22 cellular contexts compared by ENCODE assay signal in genomic region chr5:148455055-148455675, GRCh38.
DNase-seq lines count a peak whose midpoint lies in the region; ATAC-seq, FAIRE-seq and TF ChIP-seq lines count a peak whose summit lies in the region.
"Had no signal": no experiment of that assay in that cellular context is flagged by ENCODE, and none has a peak within 500 bp of the region (broad histone marks: within the 10 kb centered on the region; RNA-seq: fewer than 3 reads in every experiment).

No MANE protein-coding gene starts in this region.

- TF ChIP-seq POLR2A in HepG2 (IDR thresholded peaks at IDR 0.05; ENCODE audit: insufficient read depth in 1 of 2, low read depth in 2 of 2, low read length in 2 of 2) = no peak

- H3K4me3 Mint-ChIP-seq in naive thymus-derived CD4-positive, alpha-beta T cell = no peak overlapping the region
- H3K4me3 Mint-ChIP-seq: activated CD4-positive, alpha-beta T cell treated with anti-CD3 and anti-CD28 coated beads, Interleukin-2, amount 10 ng/mL, durations not matched to agents 24 days and 14 days; activated naive CD8-positive, alpha-beta T cell treated with anti-CD3 and anti-CD28 coated beads, Interleukin-2, amount 50 U/mL, for 24 hours; activated T-helper 17 cell treated with anti-CD3 and anti-CD28 coated beads, Interleukin-2, amount 50 U/mL, for 72 hours; CD4-positive, CD25-positive, alpha-beta regulatory T cell; nephron had no signal

- no peak for FAIRE-seq in HepG2 (lab: Jason Lieb, UNC)
- FAIRE-seq: A204.1 had no signal

- H3K27me3 ChIP-seq in liver (ENCODE audit: control insufficient read depth in 4 of 4, insufficient read depth in 4 of 4, low read length in 3 of 4) (no peaks in the 10 kb centered on the region), HepG2 (ENCODE audit: control insufficient read depth in 1 of 2, insufficient read depth in 2 of 2, low read length in 2 of 2) (no peaks in the 10 kb centered on the region), iPS-15b (ENCODE audit: control insufficient read depth, insufficient read depth, low read length) (no peaks in the 10 kb centered on the region)
- H3K27me3 ChIP-seq in naive thymus-derived CD4-positive, alpha-beta T cell (ENCODE audit: control insufficient read depth in 2 of 2, insufficient read depth in 2 of 2, low read length in 2 of 2) = no peaks in the 10 kb centered on the region
- H3K27me3 ChIP-seq: breast epithelium, dorsolateral prefrontal cortex, vagina had no signal

- CTCF ChIA-PET in HepG2 (lab: Yijun Ruan, JAX; ENCODE audit: low intra/inter-chr PET ratio, low total read pairs) = no interaction called here
- CTCF ChIA-PET in naive thymus-derived CD4-positive, alpha-beta T cell (lab: Charles Lee) = interaction anchor here (1.0 to 1.1 kb wide), 2 partner anchors 12 to 97 kb away, joined by 3 to 4 read pairs; no protein-coding TSS in a partner anchor

- TF ChIP-seq CTCF in liver (IDR thresholded peaks at IDR 0.05; ENCODE audit: low read depth, low read length, missing input control) (no peak), HepG2 (CRISPR knock-in tag; IDR thresholded peaks at IDR 0.05) (no peak), epithelial cell of proximal tubule (conservative IDR thresholded peaks at IDR 0.05; ENCODE audit: low read depth, low read length) (no peak)

- no peaks in the 10 kb centered on the region for H3K36me3 Mint-ChIP-seq in naive thymus-derived CD4-positive, alpha-beta T cell
- H3K36me3 Mint-ChIP-seq: CD4-positive, CD25-positive, alpha-beta regulatory T cell had no signal

- WGBS in liver = 58% methylated on average over 8 of the region's 8 CpGs
- 14% methylated on average over 8 of the region's 8 CpGs for WGBS in HepG2 (ENCODE audit: low lambda C conversion rate)

- intact Hi-C loops in HepG2 (cut with micrococcal nuclease; ENCODE audit: unreplicated experiment) = no loop called here
- intact Hi-C loops in naive thymus-derived CD4-positive, alpha-beta T cell (cut with micrococcal nuclease) = no loop called here

- no peaks in the 10 kb centered on the region for H3K79me2 ChIP-seq in HepG2 (ENCODE audit: insufficient read depth, low read length)

- BruUV-seq in HepG2 (replicated peaks; lab: Mats Ljungman, UMichigan) = no TSS peak

- DNase-seq in HepG2 (ENCODE audit: low spot score) (no peak), epithelial cell of proximal tubule (ENCODE audit: low read depth) (peak; percentile 89), superior temporal gyrus (ENCODE audit: extremely low spot score) (peak; percentile 64), NCI-H1048 (lab: John Stamatoyannopoulos, UW) (no peak), DMS79 treated with DMSO at 0.1 percent for 48 hours (lab: John Stamatoyannopoulos, UW) (no peak)
- no peak for DNase-seq in naive thymus-derived CD4-positive, alpha-beta T cell
- DNase-seq: activated CD4-positive, alpha-beta T cell treated with anti-CD3 and anti-CD28 coated beads, Interleukin-2, amount 10 ng/mL, durations not matched to agents 24 days and 14 days; activated naive CD8-positive, alpha-beta T cell treated with anti-CD3 and anti-CD28 coated beads, Interleukin-2, amount 50 U/mL, for 24 hours; CD4-positive, CD25-positive, alpha-beta regulatory T cell; dorsolateral prefrontal cortex; NCI-H1417; NCI-H510A treated with DMSO at 0.1 percent for 48 hours; SHP77; T-helper 1 cell had no signal

- H3K9ac ChIP-seq in liver (ENCODE audit: low read depth in 1 of 2, low read length in 2 of 2) = no peak overlapping the region
- H3K9ac ChIP-seq in HepG2 (ENCODE audit: insufficient read depth, low read depth, low read length) = no peak overlapping the region
- H3K9ac ChIP-seq in iPS-15b (ENCODE audit: low read depth, low read length) = peak overlapping the region; percentile 4

- H2AFZ ChIP-seq in HepG2 (ENCODE audit: low read length) = no peak overlapping the region

- peaks cover 9 to 20% (median 10%) of the 10 kb centered on the region in 5 donors for H3K27me3 Mint-ChIP-seq in naive thymus-derived CD4-positive, alpha-beta T cell

- no peaks in the 10 kb centered on the region for H4K20me1 ChIP-seq in HepG2 (ENCODE audit: insufficient read depth, low read length)

- H3K4me2 ChIP-seq in HepG2 (ENCODE audit: low read depth, low read length) = no peak overlapping the region

- no peak overlapping the region for H3K4me3 ChIP-seq in liver (ENCODE audit: low read depth in 1 of 3, low read length in 3 of 3)
- no peak overlapping the region for H3K4me3 ChIP-seq in HepG2 (replicated peaks in 1 of 3; ENCODE audit: insufficient read depth in 1 of 3, low read depth in 2 of 3, low read length in 3 of 3)
- H3K4me3 ChIP-seq in epithelial cell of proximal tubule (ENCODE audit: low read depth, low read length) = no peak overlapping the region
- H3K4me3 ChIP-seq in iPS-15b (ENCODE audit: low read depth, low read length) = no peak overlapping the region
- no peak overlapping the region for H3K4me3 ChIP-seq in naive thymus-derived CD4-positive, alpha-beta T cell (ENCODE audit: low read length)
- H3K4me3 ChIP-seq: breast epithelium, dorsolateral prefrontal cortex, vagina had no signal

- H3K9me3 ChIP-seq in liver (ENCODE audit: control insufficient read depth in 4 of 4, low read length in 3 of 4) (no peaks in the 10 kb centered on the region), HepG2 (ENCODE audit: low read length) (no peaks in the 10 kb centered on the region), iPS-15b (ENCODE audit: control insufficient read depth, insufficient read depth, low read length) (no peaks in the 10 kb centered on the region)
- no peaks in the 10 kb centered on the region for H3K9me3 ChIP-seq in naive thymus-derived CD4-positive, alpha-beta T cell (ENCODE audit: control insufficient read depth in 2 of 3, low read length in 3 of 3)
- H3K9me3 ChIP-seq: breast epithelium, vagina had no signal

- H3K27ac Mint-ChIP-seq in naive thymus-derived CD4-positive, alpha-beta T cell = no peak overlapping the region
- H3K27ac Mint-ChIP-seq: activated CD4-positive, alpha-beta T cell treated with anti-CD3 and anti-CD28 coated beads, Interleukin-2, amount 10 ng/mL, durations not matched to agents 24 days and 14 days; activated naive CD8-positive, alpha-beta T cell treated with anti-CD3 and anti-CD28 coated beads, Interleukin-2, amount 50 U/mL, for 24 hours; activated T-helper 17 cell treated with anti-CD3 and anti-CD28 coated beads, Interleukin-2, amount 50 U/mL, for 72 hours; CD4-positive, CD25-positive, alpha-beta regulatory T cell; nephron had no signal

- TF ChIP-seq EP300 in HepG2 (IDR thresholded peaks at IDR 0.05; ENCODE audit: low read depth in 2 of 2, low read length in 2 of 2) (no peak), HepG2 (CRISPR knock-in tag; IDR thresholded peaks at IDR 0.05; ENCODE audit: borderline replicate concordance) (no peak)

- no peak for ATAC-seq in HepG2
- no peak for ATAC-seq in naive thymus-derived CD4-positive, alpha-beta T cell
- ATAC-seq: activated naive CD8-positive, alpha-beta T cell treated with anti-CD3 and anti-CD28 coated beads, Interleukin-2, amount 50 U/mL, for 24 hours; activated T-helper 17 cell treated with anti-CD3 and anti-CD28 coated beads, Interleukin-2, amount 50 U/mL, for 72 hours had no signal

- POLR2A ChIA-PET in HepG2 (lab: Yijun Ruan, JAX) = no interaction called here
- POLR2A ChIA-PET in naive thymus-derived CD4-positive, alpha-beta T cell (lab: Charles Lee) = no interaction called here

- no peaks in the 10 kb centered on the region for H3K9me3 Mint-ChIP-seq in naive thymus-derived CD4-positive, alpha-beta T cell
- H3K9me3 Mint-ChIP-seq: activated CD4-positive, alpha-beta T cell treated with anti-CD3 and anti-CD28 coated beads, Interleukin-2, amount 10 ng/mL, durations not matched to agents 24 days and 14 days; activated naive CD8-positive, alpha-beta T cell treated with anti-CD3 and anti-CD28 coated beads, Interleukin-2, amount 50 U/mL, for 24 hours; activated T-helper 17 cell treated with anti-CD3 and anti-CD28 coated beads, Interleukin-2, amount 50 U/mL, for 72 hours; nephron had no signal

- in situ Hi-C loops in HepG2 (cut with HindIII; ENCODE audit: extremely low pct_ligation_motif_present, low pct_unique_long_range_greater_than_20kb) = no loop called here

- H3K36me3 ChIP-seq in liver (ENCODE audit: control insufficient read depth in 4 of 4, insufficient read depth in 3 of 4, low read depth in 1 of 4, low read length in 3 of 4) (no peaks in the 10 kb centered on the region), HepG2 (replicated peaks in 1 of 2; ENCODE audit: control insufficient read depth in 1 of 2, insufficient read depth in 2 of 2, low read length in 2 of 2) (no peaks in the 10 kb centered on the region), iPS-15b (ENCODE audit: control insufficient read depth, insufficient read depth, low read length) (no peaks in the 10 kb centered on the region)
- no peaks in the 10 kb centered on the region for H3K36me3 ChIP-seq in naive thymus-derived CD4-positive, alpha-beta T cell (ENCODE audit: control insufficient read depth in 2 of 3, insufficient read depth in 3 of 3, low read length in 3 of 3)
- H3K36me3 ChIP-seq: breast epithelium, vagina had no signal

- H3K27ac ChIP-seq in liver (ENCODE audit: low read depth in 1 of 2, low read length in 2 of 2) (no peak overlapping the region), HepG2 (ENCODE audit: extremely low read length, insufficient read depth, low read length) (no peak overlapping the region)
- no peak overlapping the region for H3K27ac ChIP-seq in naive thymus-derived CD4-positive, alpha-beta T cell (ENCODE audit: low read depth, low read length)
- H3K27ac ChIP-seq: breast epithelium, dorsolateral prefrontal cortex, epithelial cell of prostate, vagina had no signal

- TF ChIP-seq RAD21 in liver (IDR thresholded peaks at IDR 0.05) (peak; percentile 15 to 47), HepG2 (CRISPR knock-in tag; IDR thresholded peaks at IDR 0.05) (no peak)

- H3K4me1 Mint-ChIP-seq in naive thymus-derived CD4-positive, alpha-beta T cell = no peaks in the 10 kb centered on the region
- H3K4me1 Mint-ChIP-seq: activated T-helper 17 cell treated with anti-CD3 and anti-CD28 coated beads, Interleukin-2, amount 50 U/mL, for 72 hours; CD4-positive, CD25-positive, alpha-beta regulatory T cell; nephron had no signal

- H3K4me1 ChIP-seq in liver (ENCODE audit: control insufficient read depth in 4 of 4, insufficient read depth in 4 of 4, low read length in 3 of 4) (peaks cover 0 to 8% (median 4%) of the 10 kb centered on the region in 4 donors), HepG2 (ENCODE audit: insufficient read depth, low read length) (no peaks in the 10 kb centered on the region), iPS-15b (ENCODE audit: control insufficient read depth, insufficient read depth, low read length) (peaks cover 12% of the 10 kb centered on the region)
- H3K4me1 ChIP-seq in naive thymus-derived CD4-positive, alpha-beta T cell (ENCODE audit: control insufficient read depth in 2 of 2, insufficient read depth in 2 of 2, low read length in 2 of 2) = no peaks in the 10 kb centered on the region
- H3K4me1 ChIP-seq: breast epithelium, vagina had no signal

TF ChIP-seq in liver, 16 proteins besides CTCF, POLR2A, EP300 and RAD21 (continues in another document):
- TF ChIP-seq RXRA (IDR thresholded peaks at IDR 0.05) = peak; percentile 96 to 98
- TF ChIP-seq FOXA1 (IDR thresholded peaks at IDR 0.05) = no peak

TF ChIP-seq in HepG2, 621 proteins besides CTCF, POLR2A, EP300 and RAD21 (continues in another document):
- no peak for TF ChIP-seq ZNF263 (CRISPR knock-in tag; IDR thresholded peaks at IDR 0.05)

Comparison
In these comparisons a context has a peak if more than half of its experiments do, and no peak if none do; other contexts are left out.
1. DNase-seq: peak in epithelial cell of proximal tubule (single experiment) and superior temporal gyrus (single experiment); none in HepG2 (single experiment), naive thymus-derived CD4-positive, alpha-beta T cell (0 of 9), NCI-H1048 (single experiment) and DMS79 treated with DMSO at 0.1 percent for 48 hours (single experiment).